In genomic region chr10:29470843-29471482, GRCh38 we compare ENCODE assay signal across 14 cellular contexts.
DNase-seq lines count a peak whose midpoint lies in the region; ATAC-seq, FAIRE-seq and TF ChIP-seq lines count a peak whose summit lies in the region.
"Had no signal": no experiment of that assay in that cellular context is flagged by ENCODE, and none has a peak within 500 bp of the region (broad histone marks: within the 10 kb centered on the region; RNA-seq: fewer than 3 reads in every experiment).

No MANE protein-coding gene starts in this region.

- H4K8ac ChIP-seq in IMR-90 (ENCODE audit: low read depth in 2 of 2, low read length in 2 of 2) = no peak overlapping the region

- no peaks in the 10 kb centered on the region for H3K9me3 ChIP-seq in IMR-90 (ENCODE audit: control insufficient read depth, insufficient read depth, low read length)
- no peaks in the 10 kb centered on the region for H3K9me3 ChIP-seq in astrocyte (ENCODE audit: insufficient read depth, low read depth, low read length)
- no peaks in the 10 kb centered on the region for H3K9me3 ChIP-seq in muscle layer of colon (ENCODE audit: low read length)
- H3K9me3 ChIP-seq in thoracic aorta = no peaks in the 10 kb centered on the region

- peaks cover 25% of the 10 kb centered on the region for H3K36me3 Mint-ChIP-seq in astrocyte (ENCODE audit: low read depth, unreplicated experiment)

- peaks cover 27% of the 10 kb centered on the region for H4K20me1 ChIP-seq in IMR-90 (ENCODE audit: insufficient read depth, low read length)
- H4K20me1 ChIP-seq in astrocyte (ENCODE audit: insufficient read depth, low read length) = peaks cover 61% of the 10 kb centered on the region

- no peak overlapping the region for H3K56ac ChIP-seq in IMR-90 (ENCODE audit: extremely low read depth, insufficient read depth, low read length)

- no peak overlapping the region for H4K5ac ChIP-seq in IMR-90 (ENCODE audit: low read depth, low read length)

- WGBS in IMR-90 (ENCODE audit: extremely low coverage in 2 of 2, insufficient read length in 1 of 2), 2 experiments = 81% methylated on average over 3 of the region's 14 CpGs; no CpG with 5 or more reads in 1 of the 2 experiments

- dilution Hi-C loops in IMR-90 (cut with HindIII; ENCODE audit: low sequenced_read_pairs, unreplicated experiment) = no loop called here

- DNase-seq in IMR-90 = no peak
- no peak for DNase-seq in astrocyte (ENCODE audit: low read depth)
- DNase-seq in thoracic aorta (ENCODE audit: low spot score) = no peak
- DNase-seq in stimulated activated naive CD4-positive, alpha-beta T cell (lab: John Stamatoyannopoulos, UW) = no peak
- DNase-seq in DMS79 treated with DMSO at 0.1 percent for 48 hours (lab: John Stamatoyannopoulos, UW) = no peak
- DNase-seq: activated CD4-positive, alpha-beta memory T cell treated with anti-CD3 and anti-CD28 coated beads for 36 hours; NCI-H526 treated with DMSO at 0.1 percent for 48 hours; RPMI8226; stimulated activated CD4-positive, alpha-beta T cell treated with anti-CD3 and anti-CD28 coated beads, Interleukin-1b, Interleukin-23, amount 100 ng/mL, for 48 hours; T1000 had no signal

- no peak for ATAC-seq in IMR-90 (ENCODE audit: low read depth)
- no peak for ATAC-seq in thoracic aorta (ENCODE audit: insufficient number of reproducible peaks, low FRiP score, low read depth)
- ATAC-seq in GM19351 (IDR thresholded peaks at IDR 0.05; ENCODE audit: unreplicated experiment) = no peak

- peak overlapping the region; percentile 71 for H3K4me2 ChIP-seq in IMR-90 (ENCODE audit: low read depth, low read length)
- H3K4me2 ChIP-seq in astrocyte (ENCODE audit: low read length) = peak overlapping the region; percentile 68

- POLR2A ChIA-PET in IMR-90 (lab: Charles Lee; ENCODE audit: unreplicated experiment) = no interaction called here

- H3K4ac ChIP-seq in IMR-90 (ENCODE audit: low read depth, low read length) = no peak overlapping the region

- H3K18ac ChIP-seq in IMR-90 (ENCODE audit: low read depth, low read length) = peak overlapping the region; percentile 11; the same call in 1 of the 2 replicates

- intact Hi-C loops in IMR-90 (cut with micrococcal nuclease) = no loop called here

- no peak for TF ChIP-seq RAD21 in IMR-90 (IDR thresholded peaks at IDR 0.05; ENCODE audit: low read length)

- no peak for FAIRE-seq in astrocyte (lab: Jason Lieb, UNC)

- peaks cover 26% of the 10 kb centered on the region for H3K4me1 Mint-ChIP-seq in astrocyte (ENCODE audit: low read depth, unreplicated experiment)
- H3K4me1 Mint-ChIP-seq: IgD-negative memory B cell had no signal

- in situ Hi-C loops in IMR-90 (cut with MboI; ENCODE audit: low sequenced_read_pairs) = no loop called here

- H3K79me2 ChIP-seq in astrocyte (ENCODE audit: insufficient read depth, low read length) = peaks cover 2% of the 10 kb centered on the region

- H3K9ac ChIP-seq in IMR-90 (ENCODE audit: low read depth, low read length) (no peak overlapping the region), astrocyte (ENCODE audit: low read length) (peak overlapping the region; percentile 53), muscle layer of colon (ENCODE audit: low read length) (no peak overlapping the region)
- H3K9ac ChIP-seq: parathyroid adenoma had no signal

- TF ChIP-seq CTCF in IMR-90 (conservative IDR thresholded peaks at IDR 0.05; ENCODE audit: low read depth, low read length) (no peak), astrocyte (IDR thresholded peaks at IDR 0.05; ENCODE audit: insufficient read depth, low read depth, low read length) (no peak), thoracic aorta (IDR thresholded peaks at IDR 0.05) (no peak)

- H3K4me3 ChIP-seq in IMR-90 (ENCODE audit: insufficient read depth, low read depth, low read length) = no peak overlapping the region
- H3K4me3 ChIP-seq in astrocyte (ENCODE audit: insufficient read depth, low read depth, low read length) = no peak overlapping the region
- H3K4me3 ChIP-seq in muscle layer of colon (ENCODE audit: low read depth in 1 of 2, low read length in 2 of 2) = no peak overlapping the region
- no peak overlapping the region for H3K4me3 ChIP-seq in thoracic aorta

- no peak overlapping the region for H2AK9ac ChIP-seq in IMR-90 (replicated peaks; ENCODE audit: low read depth, low read length, poor library complexity)

- no peak for TF ChIP-seq POLR2A in IMR-90 (IDR thresholded peaks at IDR 0.05; ENCODE audit: low read depth, low read length)

- H4K91ac ChIP-seq in IMR-90 (ENCODE audit: insufficient read depth, low read depth, low read length) = no peak overlapping the region

- H3K9me1 ChIP-seq in IMR-90 (ENCODE audit: insufficient read depth, low read length) = peaks cover 15% of the 10 kb centered on the region

- peak overlapping the region; percentile 16 for H3K4me3 Mint-ChIP-seq in astrocyte (ENCODE audit: unreplicated experiment)
- H3K4me3 Mint-ChIP-seq: activated CD4-positive, alpha-beta memory T cell treated with anti-CD3 and anti-CD28 coated beads for 36 hours; IgD-negative memory B cell had no signal

- no peak overlapping the region for H2AK5ac ChIP-seq in IMR-90 (ENCODE audit: low read depth, low read length)

- H3K27me3 ChIP-seq in IMR-90 (ENCODE audit: control insufficient read depth, insufficient read depth, low read length) = no peaks in the 10 kb centered on the region
- H3K27me3 ChIP-seq in astrocyte (ENCODE audit: insufficient read depth, low read length) = no peaks in the 10 kb centered on the region
- no peaks in the 10 kb centered on the region for H3K27me3 ChIP-seq in muscle layer of colon (ENCODE audit: control insufficient read depth in 1 of 2, insufficient read depth in 2 of 2, low read length in 2 of 2)
- no peaks in the 10 kb centered on the region for H3K27me3 ChIP-seq in thoracic aorta (replicated peaks; ENCODE audit: insufficient read depth)

- H3K4me1 ChIP-seq in IMR-90 (ENCODE audit: control insufficient read depth, insufficient read depth, low read length) (peaks cover 14% of the 10 kb centered on the region), astrocyte (ENCODE audit: insufficient read depth, low read length) (peaks cover 26% of the 10 kb centered on the region), muscle layer of colon (ENCODE audit: insufficient read depth, low read length) (peaks cover 32% of the 10 kb centered on the region), thoracic aorta (ENCODE audit: control insufficient read depth in 1 of 2, low read depth in 2 of 2) (peaks cover 9 to 61% of the 10 kb centered on the region in 2 donors)

- no peak overlapping the region for H2BK20ac ChIP-seq in IMR-90 (ENCODE audit: low read depth, low read length)

- no peak overlapping the region; the same call in 1 of the 2 replicates for H3K27ac ChIP-seq in IMR-90 (ENCODE audit: insufficient read depth, low read length)
- peak overlapping the region; percentile 65 for H3K27ac ChIP-seq in astrocyte (ENCODE audit: low read depth, low read length)
- peak overlapping the region; percentile 24 for H3K27ac ChIP-seq in muscle layer of colon (ENCODE audit: low read depth, low read length)
- peak overlapping the region; percentile 46 to 69 for H3K27ac ChIP-seq in thoracic aorta
- H3K27ac ChIP-seq: parathyroid adenoma had no signal

- peaks cover 5 to 51% of the 10 kb centered on the region in 2 experiments; a peak in 3 of 4 replicates for H3K79me1 ChIP-seq in IMR-90 (ENCODE audit: low read depth in 1 of 2, low read length in 2 of 2)

- H3K27me3 Mint-ChIP-seq in astrocyte (ENCODE audit: low read depth, unreplicated experiment) = no peaks in the 10 kb centered on the region
- H3K27me3 Mint-ChIP-seq: activated CD4-positive, alpha-beta memory T cell treated with anti-CD3 and anti-CD28 coated beads for 36 hours; IgD-negative memory B cell had no signal

- H3K27ac Mint-ChIP-seq in astrocyte (ENCODE audit: unreplicated experiment) = peak overlapping the region; percentile 82
- H3K27ac Mint-ChIP-seq: IgD-negative memory B cell had no signal

- no peak overlapping the region for H2BK5ac ChIP-seq in IMR-90 (ENCODE audit: low read depth, low read length, poor library complexity, severe bottlenecking)

- H3K9me3 Mint-ChIP-seq in astrocyte (ENCODE audit: unreplicated experiment) = no peaks in the 10 kb centered on the region
- H3K9me3 Mint-ChIP-seq: activated CD4-positive, alpha-beta memory T cell treated with anti-CD3 and anti-CD28 coated beads for 36 hours had no signal

- H3K14ac ChIP-seq in IMR-90 (replicated peaks; ENCODE audit: low read depth, low read length) = no peak overlapping the region

- no peak overlapping the region for H2BK120ac ChIP-seq in IMR-90 (ENCODE audit: low read depth, low read length)

- H3K36me3 ChIP-seq in IMR-90 (ENCODE audit: control insufficient read depth, insufficient read depth, low read length) (peaks cover 47% of the 10 kb centered on the region), astrocyte (ENCODE audit: insufficient read depth, low read length) (peaks cover 22% of the 10 kb centered on the region), muscle layer of colon (ENCODE audit: insufficient read depth, low read length) (peaks cover 88% of the 10 kb centered on the region), thoracic aorta (peaks cover 60% of the 10 kb centered on the region)

- no TSS peak for BruUV-seq in IMR-90 (replicated peaks; lab: Mats Ljungman, UMichigan)

- CTCF ChIA-PET in IMR-90 (lab: Yijun Ruan, JAX) = no interaction called here

- no peak overlapping the region for H3K23ac ChIP-seq in IMR-90 (ENCODE audit: low read depth, low read length)

- H2BK15ac ChIP-seq in IMR-90 (ENCODE audit: low read depth, low read length) = no peak overlapping the region

- H2AFZ ChIP-seq in IMR-90 (replicated peaks; ENCODE audit: low read length, poor library complexity) = no peak overlapping the region
- H2AFZ ChIP-seq in astrocyte (ENCODE audit: low read depth, low read length) = no peak overlapping the region
- H2AFZ ChIP-seq: parathyroid adenoma had no signal

TF ChIP-seq in IMR-90, 13 proteins besides CTCF, POLR2A, EP300 and RAD21 (continues in another document):
- no peak for TF ChIP-seq USF2 (IDR thresholded peaks at IDR 0.05; ENCODE audit: low read depth, low read length)
- TF ChIP-seq CEBPB (IDR thresholded peaks at IDR 0.05; ENCODE audit: low read depth, low read length) = no peak
- TF ChIP-seq FOS (IDR thresholded peaks at IDR 0.05; ENCODE audit: low read depth, low read length) = no peak
- TF ChIP-seq RCOR1 (IDR thresholded peaks at IDR 0.05; ENCODE audit: insufficient replicate concordance, low read length) = no peak
- no peak for TF ChIP-seq RFX5 (IDR thresholded peaks at IDR 0.05; ENCODE audit: low read depth, low read length)
- TF ChIP-seq MAFK (IDR thresholded peaks at IDR 0.05; ENCODE audit: low read depth, low read length) = no peak
- no peak for TF ChIP-seq CHD1 (IDR thresholded peaks at IDR 0.05; ENCODE audit: low read depth, low read length)
